ENCODE assay signal across 7 cellular contexts in the genomic region with DNA sequence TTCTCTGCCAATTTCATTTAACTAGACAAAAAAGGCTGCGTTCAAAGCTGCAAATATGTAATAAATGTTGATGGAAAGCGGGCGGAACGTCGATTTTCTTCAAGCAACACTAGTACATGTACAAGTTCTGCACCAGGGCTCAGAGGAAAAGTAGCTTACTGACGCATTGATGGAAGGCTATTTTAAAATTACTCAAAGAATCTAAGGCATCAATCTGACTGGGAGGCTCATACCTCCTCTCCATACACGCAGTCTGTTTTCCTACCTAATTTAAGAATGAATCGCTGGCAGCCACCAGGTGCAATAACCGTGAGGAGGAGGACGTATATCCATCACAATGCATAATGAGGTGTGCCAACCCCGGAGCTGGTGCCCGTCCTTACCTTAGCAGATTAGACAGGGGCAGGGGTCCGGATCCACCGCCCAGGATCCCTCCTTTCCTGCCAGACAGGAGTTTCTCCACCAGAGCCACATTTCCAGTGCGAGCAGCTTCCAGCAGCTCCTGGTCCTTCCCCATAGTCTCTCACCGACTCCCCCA. TPM values are rescaled to one million over a fixed set of nuclear protein-coding genes. Genes with fewer than 3 reads are reported as not detected.
DNase-seq lines count a peak whose midpoint lies in the region; ATAC-seq and TF ChIP-seq lines count a peak whose summit lies in the region.

No MANE protein-coding gene starts in this region.

- H3K4me1 Mint-ChIP-seq in glutamatergic neuron (ENCODE audit: low read depth, unreplicated experiment) = peaks cover 11% of the 10 kb centered on the region

- H3K27ac ChIP-seq in HUES6 (ENCODE audit: low read depth, low read length) = no peak overlapping the region

- intact Hi-C loops in posterior vena cava (cut with DNase I) = no loop called here

- TF ChIP-seq CTCF in glutamatergic neuron (IDR thresholded peaks at IDR 0.05; ENCODE audit: partially characterized antibody, unreplicated experiment) = no peak

- DNase-seq in SHP77 treated with DMSO at 0.1 percent for 48 hours (lab: John Stamatoyannopoulos, UW) (peak; percentile 41), glutamatergic neuron (peak; percentile 28), retina (peak; percentile 60), posterior vena cava (ENCODE audit: low spot score) (no peak)

- no peak overlapping the region for H3K27ac Mint-ChIP-seq in glutamatergic neuron (ENCODE audit: unreplicated experiment)

- H3K9ac ChIP-seq in HUES6 (ENCODE audit: low read length) = no peak overlapping the region

- peak overlapping the region; percentile 80 for H3K4me3 ChIP-seq in HUES6 (ENCODE audit: low read depth, low read length)

- peaks cover 8% of the 10 kb centered on the region; the same call in 1 of the 2 replicates for H3K4me1 ChIP-seq in HUES6 (ENCODE audit: control insufficient read depth, insufficient read depth, low read length)

- H3K27me3 ChIP-seq in HUES6 (ENCODE audit: control insufficient read depth, insufficient read depth, low read length) = peaks cover 42% of the 10 kb centered on the region

- peaks cover 7% of the 10 kb centered on the region for H3K9me3 Mint-ChIP-seq in glutamatergic neuron (ENCODE audit: unreplicated experiment)

- H3K36me3 ChIP-seq in HUES6 (ENCODE audit: control insufficient read depth, insufficient read depth, low read length) = no peaks in the 10 kb centered on the region

- H3K9me3 ChIP-seq in HUES6 (ENCODE audit: control insufficient read depth, insufficient read depth, low read depth, low read length) = no peaks in the 10 kb centered on the region

- no peaks in the 10 kb centered on the region for H3K36me3 Mint-ChIP-seq in glutamatergic neuron (ENCODE audit: unreplicated experiment)

- no peak for ATAC-seq in HG02973 (IDR thresholded peaks at IDR 0.05; ENCODE audit: unreplicated experiment)
- ATAC-seq in HG02938 (IDR thresholded peaks at IDR 0.05; ENCODE audit: unreplicated experiment) = no peak

- peaks cover 7% of the 10 kb centered on the region for H3K27me3 Mint-ChIP-seq in glutamatergic neuron (ENCODE audit: unreplicated experiment)

- peak overlapping the region; percentile 91 for H3K4me3 Mint-ChIP-seq in glutamatergic neuron (ENCODE audit: unreplicated experiment)

RNA-seq across cellular contexts. Expression of gene ANKS1B, which starts 0.9 kb away (rescaled TPM):
- total RNA-seq in glutamatergic neuron (ENCODE audit: unreplicated experiment) = 11.3 TPM
- 10 to 100 TPM; 32.7 to 37.1 TPM for total RNA-seq in posterior vena cava
